ENCODE assay signal across 1 cellular context in genomic region chr22:19992921-19993355, GRCh38.
TF ChIP-seq lines count a peak whose summit lies in the region.

No MANE protein-coding gene starts in this region.

TF ChIP-seq in IMR-90, 13 proteins besides CTCF, POLR2A, EP300 and RAD21:
- no peak for TF ChIP-seq MAZ (IDR thresholded peaks at IDR 0.05; ENCODE audit: borderline replicate concordance, low read depth, low read length)
- TF ChIP-seq CHD1 (IDR thresholded peaks at IDR 0.05; ENCODE audit: low read depth, low read length) = no peak
- TF ChIP-seq USF2 (IDR thresholded peaks at IDR 0.05; ENCODE audit: low read depth, low read length) = no peak
- TF ChIP-seq, protein P1, sequence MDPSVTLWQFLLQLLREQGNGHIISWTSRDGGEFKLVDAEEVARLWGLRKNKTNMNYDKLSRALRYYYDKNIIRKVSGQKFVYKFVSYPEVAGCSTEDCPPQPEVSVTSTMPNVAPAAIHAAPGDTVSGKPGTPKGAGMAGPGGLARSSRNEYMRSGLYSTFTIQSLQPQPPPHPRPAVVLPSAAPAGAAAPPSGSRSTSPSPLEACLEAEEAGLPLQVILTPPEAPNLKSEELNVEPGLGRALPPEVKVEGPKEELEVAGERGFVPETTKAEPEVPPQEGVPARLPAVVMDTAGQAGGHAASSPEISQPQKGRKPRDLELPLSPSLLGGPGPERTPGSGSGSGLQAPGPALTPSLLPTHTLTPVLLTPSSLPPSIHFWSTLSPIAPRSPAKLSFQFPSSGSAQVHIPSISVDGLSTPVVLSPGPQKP (IDR thresholded peaks at IDR 0.05; ENCODE audit: borderline replicate concordance, low read depth, low read length) = no peak
- no peak for TF ChIP-seq RCOR1 (IDR thresholded peaks at IDR 0.05; ENCODE audit: insufficient replicate concordance, low read length)
- TF ChIP-seq MXI1 (IDR thresholded peaks at IDR 0.05; ENCODE audit: borderline replicate concordance, low read depth, low read length) = no peak
- TF ChIP-seq NFE2L2 (IDR thresholded peaks at IDR 0.05; ENCODE audit: low read depth, low read length) = no peak
- TF ChIP-seq SMC3 (IDR thresholded peaks at IDR 0.05; ENCODE audit: low read depth, low read length) = no peak
- no peak for TF ChIP-seq BHLHE40 (IDR thresholded peaks at IDR 0.05; ENCODE audit: low read depth, low read length)
- no peak for TF ChIP-seq RFX5 (IDR thresholded peaks at IDR 0.05; ENCODE audit: low read depth, low read length)
- no peak for TF ChIP-seq MAFK (IDR thresholded peaks at IDR 0.05; ENCODE audit: low read depth, low read length)
- no peak for TF ChIP-seq FOS (IDR thresholded peaks at IDR 0.05; ENCODE audit: low read depth, low read length)
- no peak for TF ChIP-seq CEBPB (IDR thresholded peaks at IDR 0.05; ENCODE audit: low read depth, low read length)
